ENCODE assay signal across 1 cellular context in the genomic region with DNA sequence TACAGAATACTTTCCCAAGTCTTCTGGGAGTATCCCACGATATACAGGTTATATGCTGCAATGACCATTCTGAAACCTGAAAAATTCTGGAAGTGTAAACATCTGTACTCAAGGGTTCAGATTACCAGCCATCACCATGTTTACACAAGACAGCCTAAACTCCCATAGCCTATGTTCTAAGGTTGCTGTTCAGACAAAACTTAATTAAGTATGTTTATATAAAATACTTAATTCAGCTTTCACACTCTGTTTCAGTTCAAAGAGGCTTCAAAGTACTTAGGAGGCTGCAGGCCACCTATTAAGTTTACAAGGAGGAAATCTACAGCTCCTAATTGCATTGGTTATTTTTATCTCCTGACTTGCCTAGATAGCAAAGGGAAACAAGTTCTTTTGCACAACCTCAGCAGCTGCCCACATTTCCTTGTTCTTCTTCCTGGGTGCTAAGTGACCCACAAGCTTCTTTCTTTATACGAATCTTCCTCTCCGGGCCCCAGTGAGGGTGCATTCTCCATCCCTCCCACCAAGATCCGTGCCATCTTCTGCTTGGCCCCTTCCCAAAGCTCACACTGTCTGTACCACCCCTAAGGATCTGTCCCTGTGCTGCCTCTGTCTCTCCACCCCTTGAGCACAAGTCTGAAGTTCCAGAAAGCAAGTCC.
TF ChIP-seq lines count a peak whose summit lies in the region.

No MANE protein-coding gene starts in this region.

TF ChIP-seq in K562, 482 proteins besides CTCF, POLR2A, EP300 and RAD21:
- no peak for TF ChIP-seq DIDO1 (tag; IDR thresholded peaks at IDR 0.05; ENCODE audit: low read depth)
- TF ChIP-seq TARDBP (IDR thresholded peaks at IDR 0.05) = no peak
- peak; percentile 76 to 82 for TF ChIP-seq FOXA3 (CRISPR knock-in tag; conservative IDR thresholded peaks at IDR 0.05 in 1 of 2, IDR thresholded peaks at IDR 0.05 in 1 of 2)
